8 cellular contexts compared by ENCODE assay signal in genomic region chr7:158957921-158958471, GRCh38.
A peak's percentile ranks its signal among the peaks of the same experiment; 100 is the strongest.
DNase-seq lines count a peak whose midpoint lies in the region; ATAC-seq, FAIRE-seq and TF ChIP-seq lines count a peak whose summit lies in the region.

No MANE protein-coding gene starts in this region.

- H3K36me3 ChIP-seq in small intestine (ENCODE audit: control insufficient read depth in 2 of 2, insufficient read depth in 2 of 2, low read length in 2 of 2): no peaks in the 10 kb centered on the region

- WGBS in small intestine, 3 donors: 6 to 25% (median 8%) methylated on average over 30 to 33 of the region's 33 CpGs

- no peaks in the 10 kb centered on the region for H3K9me3 ChIP-seq in small intestine (ENCODE audit: control insufficient read depth, low read depth)

- H3K27ac ChIP-seq in small intestine (ENCODE audit: low read depth in 1 of 2, low read length in 1 of 2): no peak overlapping the region

- H3K27me3 ChIP-seq in small intestine (ENCODE audit: control insufficient read depth in 2 of 2, insufficient read depth in 2 of 2, low read length in 2 of 2): no peaks in the 10 kb centered on the region

- H3K4me3 ChIP-seq in small intestine (ENCODE audit: low read depth in 1 of 2, low read length in 2 of 2): peak overlapping the region in 1 of 2 donors; percentile 38

- DNase-seq in GM13976 (ENCODE audit: low spot score) (peak; percentile 61), small intestine (peak; percentile 90), RKO (ENCODE audit: low spot score) (no peak), T1000 (lab: John Stamatoyannopoulos, UW) (no peak)
- DNase-seq in effector CD4-positive, alpha-beta T cell: peak; percentile 12

- ATAC-seq in HG03354 (IDR thresholded peaks at IDR 0.05; ENCODE audit: poor library complexity, severe bottlenecking, unreplicated experiment) (peak; percentile 84), SK-N-SH treated with all-trans-retinoic acid at 6 μM for 48 hours (peak; percentile 29), GM18867 (IDR thresholded peaks at IDR 0.05; ENCODE audit: unreplicated experiment) (no peak)

- H3K4me1 ChIP-seq in small intestine (ENCODE audit: control insufficient read depth in 2 of 2, insufficient read depth in 1 of 2, low read depth in 1 of 2, low read length in 1 of 2): no peaks in the 10 kb centered on the region

- FAIRE-seq in small intestine (lab: Jason Lieb, UNC): no peak

- TF ChIP-seq CTCF in GM13976 (IDR thresholded peaks at IDR 0.05; ENCODE audit: borderline replicate concordance, control extremely low read depth, extremely low read depth, insufficient read depth, missing control alignments): no peak

- in situ Hi-C loops in GM13976 (cut with MboI; ENCODE audit: low sequenced_read_pairs, unreplicated experiment): no loop called here

TF ChIP-seq in SK-N-SH treated with all-trans-retinoic acid at 6 μM for 48 hours, 23 proteins besides CTCF, POLR2A, EP300 and RAD21:
- no peak for TF ChIP-seq SNAI2 (CRISPR knock-in tag; IDR thresholded peaks at IDR 0.05)
- TF ChIP-seq ZNF565 (CRISPR knock-in tag; conservative IDR thresholded peaks at IDR 0.05; ENCODE audit: low read depth): no peak
- TF ChIP-seq TSHZ2 (CRISPR knock-in tag; IDR thresholded peaks at IDR 0.05): no peak
- no peak for TF ChIP-seq ZNF8 (CRISPR knock-in tag; IDR thresholded peaks at IDR 0.05)

Comparison
In these comparisons a context has a peak if more than half of its experiments do, and no peak if none do; other contexts are left out.
1. DNase-seq: peak in GM13976 (single experiment), effector CD4-positive, alpha-beta T cell (single experiment) and small intestine (single experiment); none in RKO (single experiment) and T1000 (single experiment).